Comparison of ENCODE assay signal across 8 cellular contexts in the genomic region with DNA sequence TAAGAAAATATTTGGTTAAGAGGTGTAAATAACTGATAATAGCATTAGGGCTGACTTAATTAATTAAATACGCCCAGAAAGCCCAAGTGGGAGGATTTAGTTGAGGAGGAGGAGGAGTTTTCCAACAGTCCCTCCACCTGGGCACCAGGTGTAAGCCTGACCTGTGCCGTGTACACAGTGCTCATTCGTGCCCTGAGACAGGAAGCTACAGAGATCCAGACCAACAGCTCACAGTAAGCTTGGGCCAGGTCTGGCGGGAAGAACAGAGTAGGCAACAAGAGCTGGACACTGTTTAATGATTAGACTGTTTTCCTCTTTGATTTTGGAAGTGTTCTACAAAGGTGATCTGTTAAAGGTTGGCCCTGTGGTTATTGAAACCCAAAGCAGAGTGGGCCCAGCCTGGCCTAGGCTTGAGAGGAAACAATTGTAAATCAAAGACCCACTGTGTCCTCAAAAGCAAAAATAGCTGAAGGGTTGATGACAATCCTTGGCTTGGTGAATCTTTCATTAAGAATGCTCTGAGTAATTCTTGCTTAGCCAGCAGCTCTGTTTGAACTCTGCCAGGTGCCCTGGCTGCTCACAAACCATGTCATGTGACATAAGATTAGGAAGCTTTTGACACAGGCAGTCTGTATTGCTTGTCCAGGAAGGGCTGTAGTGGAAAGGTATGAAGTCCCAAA. TPM values are rescaled to one million over a fixed set of nuclear protein-coding genes. Genes with fewer than 3 reads are reported as not detected.
DNase-seq lines count a peak whose midpoint lies in the region; FAIRE-seq and TF ChIP-seq lines count a peak whose summit lies in the region.

No MANE protein-coding gene starts in this region.

- DNase-seq in DMS53 treated with DMSO at 0.1 percent for 48 hours (lab: John Stamatoyannopoulos, UW; ENCODE audit: unreplicated experiment) (peak; percentile 66), bronchial epithelial cell (ENCODE audit: low read depth) (peak; percentile 93), DMS153 treated with DMSO at 0.1 percent for 48 hours (lab: John Stamatoyannopoulos, UW; ENCODE audit: unreplicated experiment) (no peak), NCI-H524 treated with DMSO at 0.1 percent for 48 hours (lab: John Stamatoyannopoulos, UW) (no peak), posterior cingulate gyrus (no peak)
- DNase-seq in effector CD8-positive, alpha-beta T cell (lab: John Stamatoyannopoulos, UW) = no peak

- peak overlapping the region; percentile 57 for H3K9ac ChIP-seq in mucosa of stomach (ENCODE audit: low read length)

- H3K4me3 ChIP-seq in bronchial epithelial cell (ENCODE audit: low read depth, low read length) = no peak overlapping the region
- no peak overlapping the region for H3K4me3 ChIP-seq in mucosa of stomach (ENCODE audit: low read length)

- peak; percentile 64 for FAIRE-seq in bronchial epithelial cell (lab: Jason Lieb, UNC)

- H3K27me3 ChIP-seq in bronchial epithelial cell (ENCODE audit: control insufficient read depth, insufficient read depth, low read length) (no peaks in the 10 kb centered on the region), mucosa of stomach (ENCODE audit: control insufficient read depth, insufficient read depth, low read length) (no peaks in the 10 kb centered on the region)

- H3K9me3 ChIP-seq in mucosa of stomach (ENCODE audit: control insufficient read depth, low read length) = no peaks in the 10 kb centered on the region

- H3K36me3 ChIP-seq in bronchial epithelial cell (ENCODE audit: control insufficient read depth, insufficient read depth, low read length) (peaks cover 5% of the 10 kb centered on the region), mucosa of stomach (ENCODE audit: control insufficient read depth, insufficient read depth, low read length) (no peaks in the 10 kb centered on the region)

- TF ChIP-seq RAD21 in Ishikawa (IDR thresholded peaks at IDR 0.05; ENCODE audit: low read depth) = no peak

- intact Hi-C loops in posterior cingulate gyrus (cut with DNase I) = no loop called here

- H3K4me1 ChIP-seq in mucosa of stomach (ENCODE audit: control insufficient read depth, insufficient read depth, low read length) = peaks cover 44% of the 10 kb centered on the region

- no peak for TF ChIP-seq CTCF in bronchial epithelial cell (IDR thresholded peaks at IDR 0.05; ENCODE audit: insufficient read depth, low read length, severe bottlenecking)

- no peak for TF ChIP-seq EP300 in Ishikawa (IDR thresholded peaks at IDR 0.05; ENCODE audit: borderline replicate concordance)

TF ChIP-seq in Ishikawa, 13 proteins besides CTCF, POLR2A, EP300 and RAD21:
- TF ChIP-seq, protein P1, sequence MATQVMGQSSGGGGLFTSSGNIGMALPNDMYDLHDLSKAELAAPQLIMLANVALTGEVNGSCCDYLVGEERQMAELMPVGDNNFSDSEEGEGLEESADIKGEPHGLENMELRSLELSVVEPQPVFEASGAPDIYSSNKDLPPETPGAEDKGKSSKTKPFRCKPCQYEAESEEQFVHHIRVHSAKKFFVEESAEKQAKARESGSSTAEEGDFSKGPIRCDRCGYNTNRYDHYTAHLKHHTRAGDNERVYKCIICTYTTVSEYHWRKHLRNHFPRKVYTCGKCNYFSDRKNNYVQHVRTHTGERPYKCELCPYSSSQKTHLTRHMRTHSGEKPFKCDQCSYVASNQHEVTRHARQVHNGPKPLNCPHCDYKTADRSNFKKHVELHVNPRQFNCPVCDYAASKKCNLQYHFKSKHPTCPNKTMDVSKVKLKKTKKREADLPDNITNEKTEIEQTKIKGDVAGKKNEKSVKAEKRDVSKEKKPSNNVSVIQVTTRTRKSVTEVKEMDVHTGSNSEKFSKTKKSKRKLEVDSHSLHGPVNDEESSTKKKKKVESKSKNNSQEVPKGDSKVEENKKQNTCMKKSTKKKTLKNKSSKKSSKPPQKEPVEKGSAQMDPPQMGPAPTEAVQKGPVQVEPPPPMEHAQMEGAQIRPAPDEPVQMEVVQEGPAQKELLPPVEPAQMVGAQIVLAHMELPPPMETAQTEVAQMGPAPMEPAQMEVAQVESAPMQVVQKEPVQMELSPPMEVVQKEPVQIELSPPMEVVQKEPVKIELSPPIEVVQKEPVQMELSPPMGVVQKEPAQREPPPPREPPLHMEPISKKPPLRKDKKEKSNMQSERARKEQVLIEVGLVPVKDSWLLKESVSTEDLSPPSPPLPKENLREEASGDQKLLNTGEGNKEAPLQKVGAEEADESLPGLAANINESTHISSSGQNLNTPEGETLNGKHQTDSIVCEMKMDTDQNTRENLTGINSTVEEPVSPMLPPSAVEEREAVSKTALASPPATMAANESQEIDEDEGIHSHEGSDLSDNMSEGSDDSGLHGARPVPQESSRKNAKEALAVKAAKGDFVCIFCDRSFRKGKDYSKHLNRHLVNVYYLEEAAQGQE (IDR thresholded peaks at IDR 0.05; ENCODE audit: low read depth) = no peak
- TF ChIP-seq EGR1 (IDR thresholded peaks at IDR 0.05) = no peak
- TF ChIP-seq, protein P2, sequence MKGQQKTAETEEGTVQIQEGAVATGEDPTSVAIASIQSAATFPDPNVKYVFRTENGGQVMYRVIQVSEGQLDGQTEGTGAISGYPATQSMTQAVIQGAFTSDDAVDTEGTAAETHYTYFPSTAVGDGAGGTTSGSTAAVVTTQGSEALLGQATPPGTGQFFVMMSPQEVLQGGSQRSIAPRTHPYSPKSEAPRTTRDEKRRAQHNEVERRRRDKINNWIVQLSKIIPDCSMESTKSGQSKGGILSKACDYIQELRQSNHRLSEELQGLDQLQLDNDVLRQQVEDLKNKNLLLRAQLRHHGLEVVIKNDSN (IDR thresholded peaks at IDR 0.05) = 0 out of 2 replicates have a peak, but pooled peaks have one; percentile 37
- TF ChIP-seq ZBTB7A (IDR thresholded peaks at IDR 0.05; ENCODE audit: low read depth) = no peak
- TF ChIP-seq, protein P3, sequence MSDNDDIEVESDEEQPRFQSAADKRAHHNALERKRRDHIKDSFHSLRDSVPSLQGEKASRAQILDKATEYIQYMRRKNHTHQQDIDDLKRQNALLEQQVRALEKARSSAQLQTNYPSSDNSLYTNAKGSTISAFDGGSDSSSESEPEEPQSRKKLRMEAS (IDR thresholded peaks at IDR 0.05) = no peak
- TF ChIP-seq CEBPB (IDR thresholded peaks at IDR 0.05) = no peak
- no peak for TF ChIP-seq TEAD4 (IDR thresholded peaks at IDR 0.05)
- TF ChIP-seq TCF12 (IDR thresholded peaks at IDR 0.05; ENCODE audit: low read depth) = no peak

RNA-seq across cellular contexts. Expression of a gene that starts 13.8 kb away (rescaled TPM):
- total RNA-seq in bronchial epithelial cell = 310 and 317 TPM in 2 replicates

Comparison
In these comparisons a context has a peak if more than half of its experiments do, and no peak if none do; other contexts are left out.
1. DNase-seq: peak in DMS53 treated with DMSO at 0.1 percent for 48 hours (single experiment) and bronchial epithelial cell (single experiment); none in DMS153 treated with DMSO at 0.1 percent for 48 hours (single experiment), effector CD8-positive, alpha-beta T cell (single experiment), NCI-H524 treated with DMSO at 0.1 percent for 48 hours (single experiment) and posterior cingulate gyrus (0 of 10).